23 cellular contexts compared by ENCODE assay signal in the genomic region with DNA sequence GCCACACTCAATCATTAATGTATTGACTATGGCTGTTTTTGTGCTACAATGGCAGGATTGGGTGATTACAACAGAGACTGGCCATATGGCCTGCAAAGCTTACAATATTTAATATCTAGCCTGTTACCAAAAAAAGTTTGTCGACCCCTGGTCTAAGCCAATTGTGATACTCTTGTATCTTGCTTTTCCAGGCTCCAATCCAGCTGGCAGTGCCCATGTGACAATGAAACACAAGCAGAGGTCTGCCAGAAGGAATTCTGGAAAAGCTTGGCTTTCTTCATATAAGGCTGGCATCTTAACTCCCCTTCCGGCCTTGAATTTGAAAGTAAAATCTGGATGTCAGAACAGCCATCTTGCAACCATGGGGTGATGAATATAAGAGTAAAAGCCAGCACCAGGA.
"Had no signal": no experiment of that assay in that cellular context is flagged by ENCODE, and none has a peak within 500 bp of the region (broad histone marks: within the 10 kb centered on the region; RNA-seq: fewer than 3 reads in every experiment).

No MANE protein-coding gene starts in this region.

- H3K27ac ChIP-seq: breast epithelium, VCaP had no signal

- ATAC-seq: activated CD4-positive, alpha-beta T cell treated with anti-CD3 and anti-CD28 coated beads for 36 hours; activated T-helper 17 cell treated with anti-CD3 and anti-CD28 coated beads, Interleukin-2, amount 50 U/mL, for 72 hours; PC-3 had no signal

- H3K4me1 ChIP-seq: breast epithelium had no signal

- H3K4me3 ChIP-seq: breast epithelium had no signal

- H3K27me3 ChIP-seq: breast epithelium had no signal

- H3K9me3 ChIP-seq: SK-N-SH had no signal

- H3K36me3 ChIP-seq: breast epithelium had no signal

- DNase-seq: activated CD4-positive, alpha-beta memory T cell treated with anti-CD3 and anti-CD28 coated beads, Interleukin-2, amount 10 ng/mL, durations not matched to agents 7 days and 5 days; activated CD4-positive, alpha-beta T cell treated with anti-CD3 and anti-CD28 coated beads for 36 hours; activated CD4-positive, alpha-beta T cell treated with anti-CD3 and anti-CD28 coated beads, Interleukin-2, amount 50 U/mL, for 1 hour; activated gamma-delta T cell; activated naive CD4-positive, alpha-beta T cell treated with anti-CD3 and anti-CD28 coated beads for 36 hours; activated T-cell treated with anti-CD3 and anti-CD28 coated beads for 4 hours; activated T-cell treated with anti-CD3 and anti-CD28 coated beads, Interleukin-2, amount 50 U/mL, for 48 hours; caudate nucleus; IMR-90; KG1; NCI-H1048; NCI-H2029; NCI-H2107; NCI-H2171 treated with DMSO at 0.1 percent for 48 hours; NCI-H226; NCI-H510A treated with DMSO at 0.1 percent for 48 hours; NCI-H69; PC-3; SK-N-SH; T-helper 1 cell had no signal
